In the genomic region with DNA sequence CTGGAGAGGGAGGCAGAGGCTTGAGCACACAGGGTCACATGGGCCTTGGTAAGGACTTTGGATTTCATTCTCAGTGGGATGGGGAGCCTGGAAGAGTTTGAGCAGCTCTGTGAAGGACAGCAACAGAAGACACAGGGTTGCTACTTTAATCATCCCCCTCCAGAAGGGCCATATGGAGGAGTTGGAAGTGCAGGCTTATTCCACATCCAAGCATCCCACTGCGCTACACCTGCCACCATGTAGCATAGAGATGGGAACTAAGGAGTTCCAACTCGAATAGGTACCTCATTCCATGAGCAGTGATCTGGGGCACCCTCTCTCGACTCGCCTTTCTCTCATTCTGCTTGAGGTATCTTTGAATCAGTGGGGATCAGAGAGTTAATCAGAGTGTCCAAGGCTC, we compare ENCODE assay signal across 13 cellular contexts.
"Had no signal": no experiment of that assay in that cellular context is flagged by ENCODE, and none has a peak within 500 bp of the region (broad histone marks: within the 10 kb centered on the region; RNA-seq: fewer than 3 reads in every experiment).

No MANE protein-coding gene starts in this region.

- H3K36me3 ChIP-seq: MG63 had no signal

- DNase-seq: IMR-90; Karpas-422; KG1; MG63; NCI-H1092 treated with DMSO at 0.1 percent for 48 hours; NCI-H1436; NCI-H187 treated with DMSO at 0.1 percent for 48 hours; NCI-H2029 treated with DMSO at 0.1 percent for 48 hours; NCI-H446 treated with DMSO at 0.1 percent for 48 hours; NCI-H526; NK-92 treated with Interleukin-12 subunit alpha and Interleukin-12 subunit beta, amount 100 ng/mL, for 24 hours; PC-3 had no signal

- H3K27ac ChIP-seq: RWPE1 had no signal

- H3K4me3 ChIP-seq: MG63 had no signal

- H3K9me3 ChIP-seq: MG63 had no signal
